Comparison of ENCODE assay signal across 8 cellular contexts in genomic region chr12:8231666-8232608, GRCh38. TPM values are rescaled to one million over a fixed set of nuclear protein-coding genes. Genes with fewer than 3 reads are reported as not detected.
A peak's percentile ranks its signal among the peaks of the same experiment; 100 is the strongest.
DNase-seq lines count a peak whose midpoint lies in the region; ATAC-seq and TF ChIP-seq lines count a peak whose summit lies in the region.
"Not testable (repeated sequence)": the region's sequence is repeated elsewhere in the genome, so short reads cannot be mapped to it uniquely, and the experiment has no call there.

No MANE protein-coding gene starts in this region.

- not testable (repeated sequence) for H3K4me1 ChIP-seq in naive thymus-derived CD4-positive, alpha-beta T cell (ENCODE audit: control insufficient read depth in 2 of 2, insufficient read depth in 2 of 2, low read length in 2 of 2)

- H3K9me3 Mint-ChIP-seq in activated naive CD8-positive, alpha-beta T cell treated with anti-CD3 and anti-CD28 coated beads, Interleukin-2, amount 10 ng/mL, durations not matched to agents 7 days and 5 days; naive thymus-derived CD4-positive, alpha-beta T cell: not testable (repeated sequence)

- H3K4me3 Mint-ChIP-seq in activated naive CD8-positive, alpha-beta T cell treated with anti-CD3 and anti-CD28 coated beads, Interleukin-2, amount 10 ng/mL, durations not matched to agents 7 days and 5 days; naive thymus-derived CD4-positive, alpha-beta T cell: not testable (repeated sequence)

- H3K4me3 ChIP-seq in AG04450 (ENCODE audit: low read depth, low read length); naive thymus-derived CD4-positive, alpha-beta T cell (ENCODE audit: low read length): not testable (repeated sequence)

- CTCF ChIA-PET in AG04450 (lab: Charles Lee): interaction anchor here (0.6 to 4.7 kb wide), 14 partner anchors 34 to 612 kb away, joined by 3 to 52 read pairs (median 6); partner anchors contain the start of gene ZNF705A
- CTCF ChIA-PET in naive thymus-derived CD4-positive, alpha-beta T cell (lab: Charles Lee): interaction anchor here (1.0 to 1.5 kb wide), 2 partner anchors 123 to 124 kb away, joined by 3 to 9 read pairs; no protein-coding TSS in a partner anchor

- not testable (repeated sequence) for H3K27ac Mint-ChIP-seq in activated naive CD8-positive, alpha-beta T cell treated with anti-CD3 and anti-CD28 coated beads, Interleukin-2, amount 10 ng/mL, durations not matched to agents 7 days and 5 days
- peak overlapping the region in 2 of 9 donors; percentile 14 to 66 for H3K27ac Mint-ChIP-seq in naive thymus-derived CD4-positive, alpha-beta T cell

- not testable (repeated sequence) for H3K27ac ChIP-seq in AG04450 (ENCODE audit: low read depth, low read length); naive thymus-derived CD4-positive, alpha-beta T cell (ENCODE audit: low read depth, low read length)

- peaks cover 12% of the 10 kb centered on the region for H3K4me1 Mint-ChIP-seq in activated naive CD8-positive, alpha-beta T cell treated with anti-CD3 and anti-CD28 coated beads, Interleukin-2, amount 10 ng/mL, durations not matched to agents 7 days and 5 days
- peaks cover 3 to 18% (median 6%) of the 10 kb centered on the region in 7 donors for H3K4me1 Mint-ChIP-seq in naive thymus-derived CD4-positive, alpha-beta T cell

- not testable (repeated sequence) for H3K27me3 ChIP-seq in AG04450 (ENCODE audit: control insufficient read depth, insufficient read depth, low read length); naive thymus-derived CD4-positive, alpha-beta T cell (ENCODE audit: control insufficient read depth in 2 of 2, insufficient read depth in 2 of 2, low read length in 2 of 2)

- in situ Hi-C loops in GM13977 (cut with MboI; ENCODE audit: low pct_unique_long_range_greater_than_20kb, low sequenced_read_pairs, unreplicated experiment): loop anchor here (10.0 kb wide), 1 partner anchor 127 kb away; no protein-coding TSS in a partner anchor

- POLR2A ChIA-PET in AG04450 (lab: Yijun Ruan, JAX): interaction anchor here (0.7 kb wide), 1 partner anchor 150 kb away, joined by 3 read pairs; the partner anchor contains the start of gene NECAP1
- POLR2A ChIA-PET in activated naive CD8-positive, alpha-beta T cell treated with anti-CD3 and anti-CD28 coated beads, Interleukin-2, amount 10 ng/mL, durations not matched to agents 7 days and 5 days (lab: Charles Lee): not testable (repeated sequence)
- POLR2A ChIA-PET in naive thymus-derived CD4-positive, alpha-beta T cell (lab: Charles Lee): interaction anchor here (0.6 kb wide), 1 partner anchor 261 kb away, joined by 3 read pairs; no protein-coding TSS in a partner anchor

- intact Hi-C loops in naive thymus-derived CD4-positive, alpha-beta T cell (cut with micrococcal nuclease): loop anchor here in 1 of 2 donors (1.0 to 10.0 kb wide), 2 partner anchors 124 to 397 kb away; no protein-coding TSS in a partner anchor

- not testable (repeated sequence) for H3K27me3 Mint-ChIP-seq in activated naive CD8-positive, alpha-beta T cell treated with anti-CD3 and anti-CD28 coated beads, Interleukin-2, amount 10 ng/mL, durations not matched to agents 7 days and 5 days; naive thymus-derived CD4-positive, alpha-beta T cell

- not testable (repeated sequence) for ATAC-seq in activated naive CD8-positive, alpha-beta T cell treated with anti-CD3 and anti-CD28 coated beads, Interleukin-2, amount 10 ng/mL, durations not matched to agents 7 days and 5 days (ENCODE audit: low read depth); naive thymus-derived CD4-positive, alpha-beta T cell

- H3K36me3 ChIP-seq in naive thymus-derived CD4-positive, alpha-beta T cell (ENCODE audit: control insufficient read depth in 2 of 3, insufficient read depth in 3 of 3, low read length in 3 of 3): not testable (repeated sequence)

- not testable (repeated sequence) for H3K9me3 ChIP-seq in AG04450 (ENCODE audit: control insufficient read depth, insufficient read depth, low read length); naive thymus-derived CD4-positive, alpha-beta T cell (ENCODE audit: control insufficient read depth in 2 of 3, low read length in 3 of 3)

- TF ChIP-seq CTCF in AG04450 (IDR thresholded peaks at IDR 0.05; ENCODE audit: low read depth, low read length) (peak; percentile 60), GM13977 (IDR thresholded peaks at IDR 0.05; ENCODE audit: extremely low read depth, insufficient read depth, missing control alignments) (peak; percentile 72)

- DNase-seq in AG04450 (ENCODE audit: low read depth, low spot score); GM13977 (ENCODE audit: low spot score): not testable (repeated sequence)
- peak; percentile 6 for DNase-seq in NCI-H69 (lab: John Stamatoyannopoulos, UW)
- DNase-seq in activated CD4-positive, alpha-beta T cell treated with anti-CD3 and anti-CD28 coated beads for 24 hours (ENCODE audit: low read depth in 2 of 2): peak; percentile 48 to 61
- DNase-seq in activated naive CD8-positive, alpha-beta T cell treated with anti-CD3 and anti-CD28 coated beads, Interleukin-2, amount 10 ng/mL, durations not matched to agents 7 days and 5 days: peak; percentile 76
- peak; percentile 81 for DNase-seq in fibroblast of peridontal ligament (ENCODE audit: extremely low read depth)
- peak; percentile 45 to 80 (median 73) for DNase-seq in naive thymus-derived CD4-positive, alpha-beta T cell
- DNase-seq in stimulated activated CD4-positive, alpha-beta T cell treated with anti-CD3 and anti-CD28 coated beads, Interleukin-4, amount 100 ng/mL, for 4 hours: peak; percentile 50 to 59

- not testable (repeated sequence) for H3K36me3 Mint-ChIP-seq in activated naive CD8-positive, alpha-beta T cell treated with anti-CD3 and anti-CD28 coated beads, Interleukin-2, amount 10 ng/mL, durations not matched to agents 7 days and 5 days; naive thymus-derived CD4-positive, alpha-beta T cell

RNA-seq across cellular contexts. Expression of gene FAM90A1, which starts 4.5 kb away (rescaled TPM):
- polyA plus RNA-seq in AG04450 (2011; rRNA removed): 0.02 and 0.06 TPM in 2 replicates
- not detected in 2 replicates for polyA minus RNA-seq in AG04450 (2011; rRNA and poly(A)+ RNA removed)
- total RNA-seq in activated naive CD8-positive, alpha-beta T cell treated with anti-CD3 and anti-CD28 coated beads, Interleukin-2, amount 10 ng/mL, durations not matched to agents 7 days and 5 days: under 1 TPM in 1 of 2 experiments, not detected in 1; 0.11 TPM
- total RNA-seq in naive thymus-derived CD4-positive, alpha-beta T cell: under 1 TPM in 3 of 5 experiments, not detected in 2; 0.15 to 0.59 (median 0.37) TPM
- polyA plus RNA-seq in naive thymus-derived CD4-positive, alpha-beta T cell: not detected
